Comparison of ENCODE assay signal across 8 cellular contexts in the genomic region with DNA sequence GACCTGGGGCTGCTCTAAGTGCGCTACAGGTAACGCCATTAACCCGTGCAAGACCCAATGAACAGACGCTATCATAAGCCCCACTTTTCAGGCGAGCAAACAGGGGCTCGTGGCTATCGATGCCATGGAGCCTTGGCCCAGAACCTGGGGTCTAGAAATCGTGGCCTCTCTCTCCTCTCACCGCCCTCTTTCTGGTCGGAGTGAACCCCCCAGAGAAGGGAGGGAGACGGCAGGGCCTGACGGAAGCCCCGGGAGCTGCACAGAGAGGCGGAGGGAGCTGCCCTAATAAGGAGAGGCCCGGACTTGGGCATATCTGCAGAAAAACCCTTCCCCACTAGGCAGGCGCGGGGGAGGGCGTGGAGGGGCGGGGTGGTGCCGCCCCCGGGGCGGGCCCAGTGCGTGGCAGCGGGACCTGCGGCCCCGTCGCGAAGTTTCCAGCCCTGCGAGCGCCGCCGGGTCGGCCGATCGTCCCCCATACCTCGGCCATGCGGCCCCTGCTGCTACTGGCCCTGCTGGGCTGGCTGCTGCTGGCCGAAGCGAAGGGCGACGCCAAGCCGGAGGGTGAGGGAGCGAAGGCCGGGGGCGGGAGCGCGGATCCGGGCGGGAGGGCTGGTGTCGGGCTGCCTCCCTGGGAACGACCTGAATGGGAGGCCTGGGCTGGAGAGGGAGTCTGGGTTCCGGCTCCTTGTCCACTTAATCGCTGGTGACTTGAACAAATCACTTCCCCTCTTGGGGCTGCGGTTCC. TPM values are rescaled to one million over a fixed set of nuclear protein-coding genes. Genes with fewer than 3 reads are reported as not detected.
DNase-seq lines count a peak whose midpoint lies in the region; ATAC-seq and TF ChIP-seq lines count a peak whose summit lies in the region.

A gene (plus strand): TSS at position 423 of the 745 bp plus-strand sequence. CDS start 63 bp downstream, at position 486.

- CTCF ChIA-PET in CD4-positive, alpha-beta memory T cell (lab: Charles Lee; ENCODE audit: partially characterized antibody), result no interaction called here
- CTCF ChIA-PET in activated CD8-positive, alpha-beta memory T cell treated with anti-CD3 and anti-CD28 coated beads, Interleukin-2, amount 10 ng/mL, durations not matched to agents 7 days and 5 days (lab: Charles Lee), result interaction anchor here (1.1 to 1.7 kb wide), 2 partner anchors 21 to 26 kb away, joined by 4 read pairs; no protein-coding TSS in a partner anchor

- WGBS in endodermal cell (ENCODE audit: insufficient coverage in 1 of 2, insufficient read length in 1 of 2), 2 experiments, result 4 to 11% methylated on average over 7 to 54 of the region's 54 CpGs
- 3 to 7% methylated on average over 20 to 36 of the region's 54 CpGs for WGBS in mesodermal cell (ENCODE audit: insufficient coverage in 2 of 2), 2 experiments

- H3K27ac Mint-ChIP-seq in CD4-positive, alpha-beta memory T cell, result peak within 1 kb of the TSS in 5 of 7 donors; percentile 30 to 82 (median 53)
- peak within 1 kb of the TSS; percentile 79 for H3K27ac Mint-ChIP-seq in activated CD8-positive, alpha-beta memory T cell treated with anti-CD3 and anti-CD28 coated beads, Interleukin-2, amount 10 ng/mL, durations not matched to agents 7 days and 5 days
- peak within 1 kb of the TSS; percentile 95 for H3K27ac Mint-ChIP-seq in endodermal cell

- H3K4me1 ChIP-seq in CD4-positive, alpha-beta memory T cell (ENCODE audit: insufficient read depth, low read length), result peaks cover 11% of the 10 kb centered on the region
- peaks cover 11% of the 10 kb centered on the region for H3K4me1 ChIP-seq in NT2/D1 (ENCODE audit: insufficient read depth, insufficient read length)
- H3K4me1 ChIP-seq in endodermal cell (ENCODE audit: control insufficient read depth, insufficient read depth, low read length), result peaks cover 6% of the 10 kb centered on the region
- H3K4me1 ChIP-seq in mesodermal cell (ENCODE audit: control insufficient read depth, insufficient read depth, low read length, poor library complexity, severe bottlenecking), result peaks cover 22% of the 10 kb centered on the region

- ATAC-seq in GM19438 (IDR thresholded peaks at IDR 0.05; ENCODE audit: low read depth, unreplicated experiment), result peak; percentile 90
- peak; percentile 100 for ATAC-seq in activated CD8-positive, alpha-beta memory T cell treated with anti-CD3 and anti-CD28 coated beads, Interleukin-2, amount 10 ng/mL, durations not matched to agents 7 days and 5 days

- H3K9me3 Mint-ChIP-seq in CD4-positive, alpha-beta memory T cell, result no peaks in the 10 kb centered on the region
- no peaks in the 10 kb centered on the region for H3K9me3 Mint-ChIP-seq in activated CD8-positive, alpha-beta memory T cell treated with anti-CD3 and anti-CD28 coated beads, Interleukin-2, amount 10 ng/mL, durations not matched to agents 7 days and 5 days (ENCODE audit: low read depth)
- H3K9me3 Mint-ChIP-seq in endodermal cell, result no peaks in the 10 kb centered on the region

- H3K27me3 Mint-ChIP-seq in CD4-positive, alpha-beta memory T cell, result no peaks in the 10 kb centered on the region
- no peaks in the 10 kb centered on the region for H3K27me3 Mint-ChIP-seq in activated CD8-positive, alpha-beta memory T cell treated with anti-CD3 and anti-CD28 coated beads, Interleukin-2, amount 10 ng/mL, durations not matched to agents 7 days and 5 days
- H3K27me3 Mint-ChIP-seq in endodermal cell (ENCODE audit: insufficient read depth), result no peaks in the 10 kb centered on the region

- H3K27me3 ChIP-seq in CD4-positive, alpha-beta memory T cell (ENCODE audit: insufficient read depth, low read length), result no peaks in the 10 kb centered on the region
- H3K27me3 ChIP-seq in NT2/D1 (ENCODE audit: insufficient read depth, insufficient read length) (no peaks in the 10 kb centered on the region), endodermal cell (ENCODE audit: control insufficient read depth, insufficient read depth, low read length, poor library complexity, severe bottlenecking) (no peaks in the 10 kb centered on the region)

- TF ChIP-seq CTCF in endodermal cell (conservative IDR thresholded peaks at IDR 0.05), result no peak

- H3K9me3 ChIP-seq in CD4-positive, alpha-beta memory T cell (ENCODE audit: control insufficient read depth in 1 of 2, low read length in 2 of 2), result no peaks in the 10 kb centered on the region
- H3K9me3 ChIP-seq in NT2/D1 (ENCODE audit: insufficient read depth, low read length), result no peaks in the 10 kb centered on the region
- H3K9me3 ChIP-seq in endodermal cell (ENCODE audit: control insufficient read depth, low read length), result no peaks in the 10 kb centered on the region
- no peaks in the 10 kb centered on the region for H3K9me3 ChIP-seq in mesodermal cell (ENCODE audit: control insufficient read depth, low read length)

- peak within 1 kb of the TSS; percentile 82 to 90 (median 84) for H3K4me3 Mint-ChIP-seq in CD4-positive, alpha-beta memory T cell
- H3K4me3 Mint-ChIP-seq in activated CD8-positive, alpha-beta memory T cell treated with anti-CD3 and anti-CD28 coated beads, Interleukin-2, amount 10 ng/mL, durations not matched to agents 7 days and 5 days, result peak within 1 kb of the TSS; percentile 79
- peak within 1 kb of the TSS; percentile 67 for H3K4me3 Mint-ChIP-seq in endodermal cell

- DNase-seq in CD4-positive, alpha-beta memory T cell, result peak; percentile 68 to 90 (median 71)
- peak; percentile 90 for DNase-seq in HK-2 (ENCODE audit: unreplicated experiment)
- DNase-seq in NT2/D1 (ENCODE audit: low read depth, low spot score), result no peak
- DNase-seq in activated CD8-positive, alpha-beta memory T cell treated with anti-CD3 and anti-CD28 coated beads, Interleukin-2, amount 10 ng/mL, durations not matched to agents 7 days and 5 days, result peak; percentile 93
- peak; percentile 92 for DNase-seq in endodermal cell
- peak; percentile 86 for DNase-seq in stimulated activated CD8-positive, alpha-beta memory T cell treated with anti-CD3 and anti-CD28 coated beads, Interleukin-15, amount 100 ng/mL, for 1 hour (ENCODE audit: low read depth)

- intact Hi-C loops in CD4-positive, alpha-beta memory T cell (cut with micrococcal nuclease), result loop anchor here (1.0 kb wide), 2 partner anchors 8 to 25 kb away; a partner anchor contains a TSS

- no peaks in the 10 kb centered on the region for H3K36me3 ChIP-seq in CD4-positive, alpha-beta memory T cell (ENCODE audit: insufficient read depth, low read length)
- H3K36me3 ChIP-seq in NT2/D1 (ENCODE audit: insufficient read depth, insufficient read length, low read length) (peaks cover 19% of the 10 kb centered on the region), endodermal cell (ENCODE audit: control insufficient read depth, insufficient read depth, low read length) (no peaks in the 10 kb centered on the region), mesodermal cell (ENCODE audit: control insufficient read depth, insufficient read depth, low read length) (peaks cover 23% of the 10 kb centered on the region)

- POLR2A ChIA-PET in CD4-positive, alpha-beta memory T cell (lab: Charles Lee; ENCODE audit: partially characterized antibody), result interaction anchor here (1.0 to 12.0 kb wide), 5 partner anchors 8 to 46 kb away, joined by 3 to 116 read pairs (median 4); a partner anchor contains a TSS

- H3K4me1 Mint-ChIP-seq in CD4-positive, alpha-beta memory T cell, result peaks cover 0 to 5% (median 0%) of the 10 kb centered on the region in 4 donors
- peaks cover 12% of the 10 kb centered on the region for H3K4me1 Mint-ChIP-seq in activated CD8-positive, alpha-beta memory T cell treated with anti-CD3 and anti-CD28 coated beads, Interleukin-2, amount 10 ng/mL, durations not matched to agents 7 days and 5 days
- H3K4me1 Mint-ChIP-seq in endodermal cell, result peaks cover 14% of the 10 kb centered on the region

- H3K9ac ChIP-seq in NT2/D1 (ENCODE audit: insufficient read length, low read depth) (peak within 1 kb of the TSS; percentile 87), endodermal cell (ENCODE audit: extremely low read depth, low read length, poor library complexity, severe bottlenecking) (peak within 1 kb of the TSS; percentile 77)

- peak within 1 kb of the TSS; percentile 33 to 67 for H3K4me3 ChIP-seq in CD4-positive, alpha-beta memory T cell (ENCODE audit: low read length in 2 of 2)
- H3K4me3 ChIP-seq in NT2/D1 (ENCODE audit: insufficient read length, low read depth), result peak within 1 kb of the TSS; percentile 54
- peak within 1 kb of the TSS; percentile 82 for H3K4me3 ChIP-seq in endodermal cell (ENCODE audit: low read length)
- peak within 1 kb of the TSS; percentile 58 for H3K4me3 ChIP-seq in mesodermal cell (ENCODE audit: extremely low read depth, insufficient read depth, low read length, poor library complexity, severe bottlenecking)

- H3K36me3 Mint-ChIP-seq in CD4-positive, alpha-beta memory T cell, result no peaks in the 10 kb centered on the region
- H3K36me3 Mint-ChIP-seq in activated CD8-positive, alpha-beta memory T cell treated with anti-CD3 and anti-CD28 coated beads, Interleukin-2, amount 10 ng/mL, durations not matched to agents 7 days and 5 days, result no peaks in the 10 kb centered on the region
- H3K36me3 Mint-ChIP-seq in endodermal cell (ENCODE audit: low read depth), result peaks cover 6% of the 10 kb centered on the region

- peak within 1 kb of the TSS; percentile 47 for H3K27ac ChIP-seq in CD4-positive, alpha-beta memory T cell (ENCODE audit: low read depth, low read length)
- H3K27ac ChIP-seq in endodermal cell (ENCODE audit: low read depth, low read length), result peak within 1 kb of the TSS; percentile 30
- H3K27ac ChIP-seq in mesodermal cell (ENCODE audit: low read depth, low read length, severe bottlenecking), result peak within 1 kb of the TSS; percentile 91

RNA-seq across cellular contexts. Expression of the gene that starts here (rescaled TPM):
- 1 to 10 TPM; 2.9 to 3.6 TPM for total RNA-seq in CD4-positive, alpha-beta memory T cell
- 1 to 10 TPM; 2.5 to 2.6 TPM for polyA plus RNA-seq in CD4-positive, alpha-beta memory T cell
- 10 to 100 TPM; 17.6 to 20.8 TPM for total RNA-seq in activated CD8-positive, alpha-beta memory T cell treated with anti-CD3 and anti-CD28 coated beads, Interleukin-2, amount 10 ng/mL, durations not matched to agents 7 days and 5 days
- total RNA-seq in endodermal cell, result 10 to 100 TPM; 71.5 to 81.8 TPM
- polyA plus RNA-seq in endodermal cell (2013, experiment 1 of 2), result 66.4 TPM
- polyA plus RNA-seq in endodermal cell (2013, experiment 2 of 2), result 62.0 TPM
- 148 TPM for polyA plus RNA-seq in mesodermal cell (2013, experiment 1 of 2)
- 133 TPM for polyA plus RNA-seq in mesodermal cell (2013, experiment 2 of 2)

Comparison
In these comparisons a context has a peak if more than half of its experiments do, and no peak if none do; other contexts are left out.
1. RNA of the gene that starts here (total RNA-seq): 71.5 to 81.8 TPM in endodermal cell and 17.6 to 20.8 TPM in activated CD8-positive, alpha-beta memory T cell treated with anti-CD3 and anti-CD28 coated beads, Interleukin-2, amount 10 ng/mL, durations not matched to agents 7 days and 5 days; 2.9 to 3.6 TPM in CD4-positive, alpha-beta memory T cell; every median in the first group is over 4 times any median in the second.
2. H3K27ac ChIP-seq: peak in every context shown above with its lines; median percentile 91 in mesodermal cell; 47 in CD4-positive, alpha-beta memory T cell; 30 in endodermal cell.
3. Peak in every context shown above with its lines, with median percentiles within 50 percentile points of each other: H3K4me3 ChIP-seq, H3K27ac Mint-ChIP-seq and H3K4me3 Mint-ChIP-seq.